Comparison of ENCODE assay signal across 26 cellular contexts in the genomic region with DNA sequence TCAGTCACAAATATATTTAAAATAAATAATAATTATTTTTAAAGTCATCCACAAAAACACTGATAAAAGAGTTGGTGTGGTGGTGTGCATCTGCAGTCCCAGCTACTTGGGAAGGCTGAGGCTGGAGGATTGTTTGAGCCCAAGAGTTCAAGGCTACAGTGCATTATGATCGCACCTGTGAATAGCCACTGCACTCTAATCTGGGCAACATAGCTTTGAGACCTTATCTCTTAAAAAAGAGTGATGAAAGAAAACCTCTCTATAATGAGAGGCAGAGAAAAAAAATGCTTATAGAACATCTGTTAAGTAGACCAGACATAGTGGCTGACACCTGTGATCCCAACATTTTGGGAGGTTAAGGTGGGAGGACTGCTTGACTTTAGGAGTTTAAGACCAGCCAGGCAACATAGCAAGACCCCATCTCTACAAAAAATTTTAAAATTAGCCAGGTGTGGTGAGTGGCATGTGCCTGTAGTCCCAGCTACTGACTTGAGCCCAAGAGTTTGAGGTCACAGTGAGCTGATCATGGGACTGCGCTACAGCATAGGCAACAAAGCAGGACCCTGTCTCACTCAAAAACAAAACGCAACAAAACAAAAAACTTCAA.
"Had no signal": no experiment of that assay in that cellular context is flagged by ENCODE, and none has a peak within 500 bp of the region (broad histone marks: within the 10 kb centered on the region; RNA-seq: fewer than 3 reads in every experiment).

No MANE protein-coding gene starts in this region.

- H3K27ac ChIP-seq: stomach, suprapubic skin, testis, thoracic aorta, thyroid gland, tibial artery, tibial nerve, transverse colon, upper lobe of left lung, upper lobe of right lung, uterus, vagina had no signal

- H3K4me3 ChIP-seq: stomach, suprapubic skin, testis, thoracic aorta, thyroid gland, tibial artery, tibial nerve, transverse colon, upper lobe of left lung, upper lobe of right lung, uterus, vagina had no signal

- H3K4me1 ChIP-seq: stomach, suprapubic skin, testis, thyroid gland, tibial artery, tibial nerve, transverse colon, upper lobe of left lung, upper lobe of right lung, uterus, vagina had no signal

- H3K27me3 ChIP-seq: stomach, suprapubic skin, testis, thyroid gland, tibial artery, tibial nerve, transverse colon, upper lobe of left lung, upper lobe of right lung, uterus, vagina had no signal

- ATAC-seq: stimulated activated effector memory CD8-positive, alpha-beta T cell treated with anti-CD3 and anti-CD28 coated beads, Interleukin-12 subunit alpha, Interleukin-12 subunit beta, amount 100 ng/mL, for 72 hours; stimulated activated memory B cell treated with anti-CD40 and anti-IgM and Interleukin-4, amounts not matched to agents 10 μg/mL and 1 μg/mL and 100 μg/mL, for 72 hours; stimulated activated naive B cell treated with anti-CD40 and anti-IgM and Interleukin-4, amounts not matched to agents 10 μg/mL and 1 μg/mL and 100 μg/mL, for 72 hours; stimulated activated naive CD8-positive, alpha-beta T cell treated with anti-CD3 and anti-CD28 coated beads, Interleukin-15, amount 100 ng/mL, for 72 hours; stimulated activated naive CD8-positive, alpha-beta T cell treated with anti-CD3 and anti-CD28 coated beads, Interleukin-15, Interleukin-2, amounts not matched to agents 100 U/mL and 50 U/mL, for 24 hours; upper lobe of right lung had no signal

- H3K9me3 ChIP-seq: stomach, suprapubic skin, testis, thoracic aorta, thyroid gland, tibial artery, tibial nerve, transverse colon, upper lobe of left lung, upper lobe of right lung, uterus, vagina had no signal

- H3K36me3 ChIP-seq: uterus had no signal

- FAIRE-seq: urothelium cell line had no signal

- DNase-seq: stimulated activated CD4-positive, alpha-beta T cell treated with anti-CD3 and anti-CD28 coated beads, Interleukin-2, amount 100 ng/mL, for 48 hours; stimulated activated CD4-positive, alpha-beta T cell treated with anti-CD3 and anti-CD28 coated beads, Interleukin-4, amount 100 ng/mL, for 1 hour; stimulated activated CD4-positive, alpha-beta T cell treated with anti-CD3 and anti-CD28 coated beads, Interleukin-4, amount 100 ng/mL, for 24 hours; stimulated activated CD4-positive, alpha-beta T cell treated with anti-CD3 and anti-CD28 coated beads, Interleukin-4, amount 100 ng/mL, for 4 hours; stimulated activated CD8-positive, alpha-beta memory T cell treated with anti-CD3 and anti-CD28 coated beads, Interleukin-4, amount 100 ng/mL, for 48 hours; stimulated activated naive B cell treated with anti-CD40 and anti-IgM and Interleukin-4, amounts not matched to agents 10 μg/mL and 1 μg/mL and 100 μg/mL, for 72 hours; stimulated activated naive CD4-positive, alpha-beta T cell; stimulated activated naive CD4-positive, alpha-beta T cell treated with Interleukin-2 at 50 U/mL for 16 hours; stimulated activated naive CD8-positive, alpha-beta T cell treated with anti-CD3 and anti-CD28 coated beads, Interleukin-15, amount 100 ng/mL, for 72 hours; stimulated activated naive CD8-positive, alpha-beta T cell treated with anti-CD3 and anti-CD28 coated beads, Interleukin-15, Interleukin-2, amounts not matched to agents 100 U/mL and 50 U/mL, for 24 hours; stomach; substantia nigra; testis; thyroid gland; tibial artery; transverse colon; upper lobe of left lung; upper lobe of right lung; uterus had no signal
